Comparison of ENCODE assay signal across 1 cellular context in genomic region chr14:70943838-70944237, GRCh38.
TF ChIP-seq lines count a peak whose summit lies in the region.

No MANE protein-coding gene starts in this region.

TF ChIP-seq in HCT116, 20 proteins besides CTCF, POLR2A, EP300 and RAD21:
- TF ChIP-seq CBX3 (IDR thresholded peaks at IDR 0.05; ENCODE audit: low read depth) (0 out of 2 replicates have a peak, but pooled peaks have one; percentile 33), ATF3 (IDR thresholded peaks at IDR 0.05) (no peak)
